ENCODE assay signal across 1 cellular context in genomic region chr10:17286562-17287089, GRCh38.
TF ChIP-seq lines count a peak whose summit lies in the region.

No MANE protein-coding gene starts in this region.

TF ChIP-seq in GM23338, 12 proteins besides CTCF, POLR2A, EP300 and RAD21 (continued from another document):
- no peak for TF ChIP-seq ZNF462 (CRISPR knock-in tag; IDR thresholded peaks at IDR 0.05)
- no peak for TF ChIP-seq NANOG (IDR thresholded peaks at IDR 0.05; ENCODE audit: borderline replicate concordance)
- TF ChIP-seq STAT1 (IDR thresholded peaks at IDR 0.05; ENCODE audit: unreplicated experiment), result no peak
- TF ChIP-seq ZNF114 (CRISPR knock-in tag; IDR thresholded peaks at IDR 0.05), result no peak
- no peak for TF ChIP-seq EZH2 (IDR thresholded peaks at IDR 0.05; ENCODE audit: low read depth, unreplicated experiment)
- no peak for TF ChIP-seq REST (IDR thresholded peaks at IDR 0.05; ENCODE audit: unreplicated experiment)
- no peak for TF ChIP-seq CREB1 (CRISPR knock-in tag; IDR thresholded peaks at IDR 0.05; ENCODE audit: low read depth)
- no peak for TF ChIP-seq EZH2phosphoT487 (IDR thresholded peaks at IDR 0.05; ENCODE audit: unreplicated experiment)
